12 cellular contexts compared by ENCODE assay signal in the genomic region with DNA sequence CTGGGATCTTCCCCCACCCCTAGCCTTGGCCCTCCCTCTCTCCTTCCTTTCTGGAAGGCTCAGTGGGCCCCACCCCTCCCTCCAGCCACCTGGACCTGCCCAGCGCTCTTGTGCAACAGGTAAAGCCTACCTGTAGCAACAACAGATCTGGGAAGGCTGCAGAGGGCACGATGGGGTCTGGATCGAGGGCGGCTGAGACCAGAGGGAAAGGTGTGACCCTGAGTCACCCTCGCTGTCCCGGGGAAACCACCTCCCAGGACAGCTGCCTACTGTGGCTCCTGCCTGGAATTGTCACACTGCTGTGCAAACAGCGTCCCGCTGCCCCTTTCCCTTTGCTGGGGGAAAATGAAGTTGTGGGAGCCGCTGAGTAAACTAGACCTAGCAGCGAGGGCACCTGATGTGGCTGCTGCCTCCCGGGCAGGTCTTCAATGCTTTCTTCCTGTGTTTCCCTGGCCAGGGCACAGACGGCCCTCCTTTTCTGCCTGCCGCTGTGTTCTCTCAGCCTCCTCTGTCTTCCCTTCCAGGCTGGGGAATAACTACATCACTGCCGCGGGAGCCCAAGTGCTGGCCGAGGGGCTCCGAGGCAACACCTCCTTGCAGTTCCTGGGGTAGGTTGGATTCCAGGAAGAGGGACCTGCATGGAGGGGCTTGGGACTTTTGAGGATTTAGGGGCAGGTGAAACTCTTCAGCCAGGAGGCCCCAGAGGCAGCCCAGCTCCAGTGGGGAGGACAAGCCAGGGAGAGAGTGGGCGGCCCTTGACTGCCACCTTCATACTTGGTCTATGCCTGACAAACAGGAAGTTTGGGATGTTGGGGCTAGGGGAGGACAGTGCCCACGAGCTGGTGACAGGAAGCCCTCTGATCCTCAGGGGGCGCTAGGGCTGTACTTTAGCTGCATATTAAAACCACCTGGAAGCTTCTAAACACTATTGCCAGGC. TPM values are rescaled to one million over a fixed set of nuclear protein-coding genes. Genes with fewer than 3 reads are reported as not detected.
DNase-seq lines count a peak whose midpoint lies in the region; ATAC-seq and TF ChIP-seq lines count a peak whose summit lies in the region.
"Had no signal": no experiment of that assay in that cellular context is flagged by ENCODE, and none has a peak within 500 bp of the region (broad histone marks: within the 10 kb centered on the region; RNA-seq: fewer than 3 reads in every experiment).

No MANE protein-coding gene starts in this region.

- TF ChIP-seq CTCF in RWPE1 (conservative IDR thresholded peaks at IDR 0.05; ENCODE audit: low read depth) = no peak
- TF ChIP-seq CTCF in foreskin keratinocyte (conservative IDR thresholded peaks at IDR 0.05) = no peak
- no peak for TF ChIP-seq CTCF in stomach (IDR thresholded peaks at IDR 0.05)
- TF ChIP-seq CTCF in psoas muscle (IDR thresholded peaks at IDR 0.05) = no peak
- no peak for TF ChIP-seq CTCF in omental fat pad (IDR thresholded peaks at IDR 0.05)

- intact Hi-C loops in stomach (cut with DNase I; ENCODE audit: low total_unique reads) (no loop called here), psoas muscle (cut with DNase I) (no loop called here)

- H3K4me1 ChIP-seq in foreskin keratinocyte (peaks cover 7% of the 10 kb centered on the region), stomach (peaks cover 0 to 15% (median 5%) of the 10 kb centered on the region in 4 donors), psoas muscle (no peaks in the 10 kb centered on the region)

- H3K27ac ChIP-seq in RWPE1 (no peak overlapping the region), foreskin keratinocyte (no peak overlapping the region), stomach (peak overlapping the region in 3 of 5 donors; percentile 1 to 48 (median 29)), psoas muscle (no peak overlapping the region)

- no peak for DNase-seq in activated T-cell treated with anti-CD3 and anti-CD28 coated beads, Interleukin-2, amount 50 U/mL, for 24 hours
- DNase-seq in activated T-cell treated with anti-CD3 and anti-CD28 coated beads, Interleukin-2, amount 50 U/mL, for 1 hour = no peak
- DNase-seq in RWPE1 (ENCODE audit: low spot score) (peak; percentile 57), foreskin keratinocyte (no peak), stomach (peak; percentile 65), psoas muscle (no peak), omental fat pad (ENCODE audit: low spot score) (no peak)
- DNase-seq: activated CD8-positive, alpha-beta memory T cell treated with anti-CD3 and anti-CD28 coated beads, Interleukin-2, amount 50 U/mL, for 4 hours; cortex of kidney; NCI-H2029; posterior cingulate gyrus had no signal

- no peak for TF ChIP-seq EP300 in stomach (IDR thresholded peaks at IDR 0.05)

- H3K36me3 ChIP-seq in stomach (no peaks in the 10 kb centered on the region), psoas muscle (ENCODE audit: insufficient read depth in 1 of 2, low read depth in 1 of 2) (no peaks in the 10 kb centered on the region)

- H3K27me3 ChIP-seq in foreskin keratinocyte (no peaks in the 10 kb centered on the region), stomach (no peaks in the 10 kb centered on the region), psoas muscle (ENCODE audit: insufficient read depth in 3 of 3, low read length in 2 of 3) (peaks cover 0 to 3% (median 0%) of the 10 kb centered on the region in 3 donors)

- H3K9me3 Mint-ChIP-seq in activated T-cell treated with anti-CD3 and anti-CD28 coated beads, Interleukin-2, amount 50 U/mL, for 24 hours = peaks cover 11% of the 10 kb centered on the region

- H3K4me3 Mint-ChIP-seq in activated T-cell treated with anti-CD3 and anti-CD28 coated beads, Interleukin-2, amount 50 U/mL, for 24 hours = no peak overlapping the region

- CTCF ChIA-PET in RWPE1 (lab: Yijun Ruan, JAX) = interaction anchor here (0.6 to 1.2 kb wide), 2 partner anchors 18 to 675 kb away, joined by 3 to 5 read pairs; no protein-coding TSS in a partner anchor

- POLR2A ChIA-PET in RWPE1 (lab: Yijun Ruan, JAX; ENCODE audit: low non-redundant PET) = no interaction called here

- H3K36me3 Mint-ChIP-seq in activated T-cell treated with anti-CD3 and anti-CD28 coated beads, Interleukin-2, amount 50 U/mL, for 24 hours (ENCODE audit: low read depth) = peaks cover 15% of the 10 kb centered on the region

- H3K27me3 Mint-ChIP-seq in activated T-cell treated with anti-CD3 and anti-CD28 coated beads, Interleukin-2, amount 50 U/mL, for 24 hours = no peaks in the 10 kb centered on the region

- peak; percentile 77 for ATAC-seq in foreskin keratinocyte
- no peak for ATAC-seq in psoas muscle
- no peak for ATAC-seq in omental fat pad (ENCODE audit: low FRiP score)
- ATAC-seq in HG02885 (IDR thresholded peaks at IDR 0.05; ENCODE audit: poor library complexity, unreplicated experiment) = no peak

- H3K4me3 ChIP-seq in stomach (peak overlapping the region in 3 of 4 donors; percentile 2 to 17 (median 6)), psoas muscle (no peak overlapping the region)

- no peaks in the 10 kb centered on the region for H3K9me3 ChIP-seq in stomach
- H3K9me3 ChIP-seq in psoas muscle = no peaks in the 10 kb centered on the region

- WGBS in stomach, 5 donors = 34 to 50% (median 44%) methylated on average over 16 to 20 of the region's 20 CpGs
- 76 to 80% (median 77%) methylated on average over 20 of the region's 20 CpGs for WGBS in psoas muscle, 3 donors

- peak overlapping the region; percentile 64 for H3K27ac Mint-ChIP-seq in activated T-cell treated with anti-CD3 and anti-CD28 coated beads, Interleukin-2, amount 50 U/mL, for 24 hours

- peaks cover 40% of the 10 kb centered on the region for H3K4me1 Mint-ChIP-seq in activated T-cell treated with anti-CD3 and anti-CD28 coated beads, Interleukin-2, amount 50 U/mL, for 24 hours (ENCODE audit: low read depth)

- no peak for TF ChIP-seq POLR2A in stomach (IDR thresholded peaks at IDR 0.05)

RNA-seq across cellular contexts. Expression of gene CYLD, which starts 22.2 kb away (rescaled TPM):
- 30.0 and 30.6 TPM in 2 replicates for total RNA-seq in foreskin keratinocyte
- 8.6 and 9.0 TPM in 2 replicates for polyA plus RNA-seq in foreskin keratinocyte
- 10 to 100 TPM; 12.5 to 82.1 (median 19.6) TPM for total RNA-seq in stomach
- polyA plus RNA-seq in stomach = 10 to 100 TPM in 2 of 3 donors, 1 to 10 TPM in 1; 7.0 to 11.2 (median 11.0) TPM
- 100 to 1,000 TPM in 1 of 4 donors, 10 to 100 TPM in 3; 46.9 to 103 (median 61.9) TPM for total RNA-seq in psoas muscle
- 10 to 100 TPM; 20.1 to 64.1 (median 22.7) TPM for polyA plus RNA-seq in psoas muscle
- total RNA-seq in omental fat pad = 10 to 100 TPM; 20.5 to 51.1 (median 36.6) TPM

RNA-seq across cellular contexts. Expression of gene NOD2, which starts 26.3 kb away (rescaled TPM):
- total RNA-seq in foreskin keratinocyte = 0.92 and 1.1 TPM in 2 replicates
- polyA plus RNA-seq in foreskin keratinocyte = 0.44 and 0.45 TPM in 2 replicates
- total RNA-seq in stomach = 1 to 10 TPM in 4 of 5 donors, not detected in 1; 1.8 to 6.2 (median 3.5) TPM
- polyA plus RNA-seq in stomach = 1 to 10 TPM in 1 of 3 donors, under 1 TPM in 2; 0.56 to 3.7 (median 0.61) TPM
- under 1 TPM; 0.21 to 0.74 (median 0.42) TPM for total RNA-seq in psoas muscle
- under 1 TPM; 0.07 to 0.25 (median 0.21) TPM for polyA plus RNA-seq in psoas muscle
- total RNA-seq in omental fat pad = 10 to 100 TPM in 1 of 4 donors, 1 to 10 TPM in 3; 4.4 to 17.2 (median 5.4) TPM

RNA-seq across cellular contexts. Expression of gene SNX20, which starts 38.6 kb away (rescaled TPM):
- total RNA-seq in foreskin keratinocyte (not detected in 2 replicates), stomach (1 to 10 TPM in 2 of 5 donors, under 1 TPM in 2, not detected in 1; 0.29 to 7.4 (median 1.0) TPM), psoas muscle (1 to 10 TPM in 2 of 4 donors, under 1 TPM in 2; 0.78 to 1.8 (median 1.3) TPM), omental fat pad (1 to 10 TPM; 2.2 to 6.9 (median 4.4) TPM)
- polyA plus RNA-seq in foreskin keratinocyte (not detected in 2 replicates), stomach (1 to 10 TPM; 1.0 to 1.4 (median 1.1) TPM), psoas muscle (1 to 10 TPM in 2 of 3 donors, under 1 TPM in 1; 0.82 to 2.1 (median 1.1) TPM)

Comparison
In these comparisons a context has a peak if more than half of its experiments do, and no peak if none do; other contexts are left out.
1. DNase-seq: peak in RWPE1 (single experiment) and stomach (single experiment); none in activated T-cell treated with anti-CD3 and anti-CD28 coated beads, Interleukin-2, amount 50 U/mL, for 24 hours (single experiment), activated T-cell treated with anti-CD3 and anti-CD28 coated beads, Interleukin-2, amount 50 U/mL, for 1 hour (single experiment), foreskin keratinocyte (0 of 2), psoas muscle (0 of 2) and omental fat pad (single experiment).
2. H3K27ac ChIP-seq: peak in stomach (3 of 5); none in RWPE1 (single experiment), foreskin keratinocyte (single experiment) and psoas muscle (single experiment).